24 cellular contexts compared by ENCODE assay signal in genomic region chr15:32859246-32859645, GRCh38.
"Had no signal": no experiment of that assay in that cellular context is flagged by ENCODE, and none has a peak within 500 bp of the region (broad histone marks: within the 10 kb centered on the region; RNA-seq: fewer than 3 reads in every experiment).

No MANE protein-coding gene starts in this region.

- H3K4me1 Mint-ChIP-seq: stimulated activated effector memory CD8-positive, alpha-beta T cell treated with anti-CD3 and anti-CD28 coated beads, Interleukin-12 subunit alpha, Interleukin-12 subunit beta, amount 100 ng/mL, for 72 hours had no signal

- H3K4me1 ChIP-seq: left ventricle myocardium inferior, parathyroid adenoma, right atrium auricular region, right lobe of liver, uterus had no signal

- H3K36me3 Mint-ChIP-seq: immature natural killer cell; memory B cell; stimulated activated effector memory CD8-positive, alpha-beta T cell treated with anti-CD3 and anti-CD28 coated beads, Interleukin-12 subunit alpha, Interleukin-12 subunit beta, amount 100 ng/mL, for 72 hours; type B pancreatic cell had no signal

- H3K9ac ChIP-seq: parathyroid adenoma had no signal

- H3K36me3 ChIP-seq: left ventricle myocardium inferior, right atrium auricular region, right lobe of liver, spleen, tibial nerve, uterus had no signal

- H2AFZ ChIP-seq: parathyroid adenoma had no signal

- H3K27ac ChIP-seq: left ventricle myocardium inferior, parathyroid adenoma, right atrium auricular region, right lobe of liver, spleen, tibial nerve, uterus had no signal

- H3K9me3 Mint-ChIP-seq: immature natural killer cell; naive thymus-derived CD8-positive, alpha-beta T cell; nephron; neural crest cell; stimulated activated effector memory CD8-positive, alpha-beta T cell treated with anti-CD3 and anti-CD28 coated beads, Interleukin-12 subunit alpha, Interleukin-12 subunit beta, amount 100 ng/mL, for 72 hours; stimulated activated naive CD8-positive, alpha-beta T cell treated with anti-CD3 and anti-CD28 coated beads, Interleukin-15, Interleukin-2, amounts not matched to agents 100 ng/mL and 50 ng/mL, for 24 hours; type B pancreatic cell had no signal

- H3K4me3 ChIP-seq: left ventricle myocardium inferior, mucosa of descending colon, right atrium auricular region, right lobe of liver, skin epidermis, spleen, tibial nerve, uterus had no signal

- DNase-seq: hypothalamus; immature natural killer cell; islet precursor cell; left ventricle myocardium inferior; midbrain; mucosa of descending colon; naive thymus-derived CD8-positive, alpha-beta T cell; nucleus accumbens; right lobe of liver; spleen; stimulated activated CD4-positive, alpha-beta T cell treated with anti-CD3 and anti-CD28 coated beads, Interleukin-4, amount 100 ng/mL, for 24 hours; stimulated activated naive CD4-positive, alpha-beta T cell; substantia nigra; uterus had no signal

- ATAC-seq: mucosa of descending colon; naive thymus-derived CD8-positive, alpha-beta T cell; right lobe of liver; stimulated activated effector memory CD8-positive, alpha-beta T cell treated with anti-CD3 and anti-CD28 coated beads, Interleukin-12 subunit alpha, Interleukin-12 subunit beta, amount 100 ng/mL, for 72 hours had no signal

- H3K27me3 Mint-ChIP-seq: naive thymus-derived CD8-positive, alpha-beta T cell; stimulated activated naive CD8-positive, alpha-beta T cell treated with anti-CD3 and anti-CD28 coated beads, Interleukin-15, Interleukin-2, amounts not matched to agents 100 ng/mL and 50 ng/mL, for 24 hours; type B pancreatic cell had no signal

- H3K4me3 Mint-ChIP-seq: immature natural killer cell; memory B cell; naive thymus-derived CD8-positive, alpha-beta T cell; nephron; neural crest cell; stimulated activated effector memory CD8-positive, alpha-beta T cell treated with anti-CD3 and anti-CD28 coated beads, Interleukin-12 subunit alpha, Interleukin-12 subunit beta, amount 100 ng/mL, for 72 hours; stimulated activated naive CD8-positive, alpha-beta T cell treated with anti-CD3 and anti-CD28 coated beads, Interleukin-15, Interleukin-2, amounts not matched to agents 100 ng/mL and 50 ng/mL, for 24 hours; type B pancreatic cell had no signal

- H3K27ac Mint-ChIP-seq: immature natural killer cell; memory B cell; naive thymus-derived CD8-positive, alpha-beta T cell; nephron; stimulated activated effector memory CD8-positive, alpha-beta T cell treated with anti-CD3 and anti-CD28 coated beads, Interleukin-12 subunit alpha, Interleukin-12 subunit beta, amount 100 ng/mL, for 72 hours; stimulated activated naive CD8-positive, alpha-beta T cell treated with anti-CD3 and anti-CD28 coated beads, Interleukin-15, Interleukin-2, amounts not matched to agents 100 ng/mL and 50 ng/mL, for 24 hours; type B pancreatic cell had no signal

- H3K9me3 ChIP-seq: left ventricle myocardium inferior, mucosa of descending colon, right atrium auricular region, right lobe of liver, spleen, tibial nerve, uterus had no signal

- H3K27me3 ChIP-seq: right atrium auricular region, right lobe of liver, spleen, tibial nerve, uterus had no signal

- H3K79me2 ChIP-seq: parathyroid adenoma had no signal
